8 cellular contexts compared by ENCODE assay signal in genomic region chr2:222318026-222318711, GRCh38. TPM values are rescaled to one million over a fixed set of nuclear protein-coding genes. Genes with fewer than 3 reads are reported as not detected.
DNase-seq lines count a peak whose midpoint lies in the region; ATAC-seq, FAIRE-seq and TF ChIP-seq lines count a peak whose summit lies in the region.

No MANE protein-coding gene starts in this region.

- no peaks in the 10 kb centered on the region for H3K9me2 ChIP-seq in MM.1S (replicated peaks; ENCODE audit: insufficient read depth, low read length)

- DNase-seq in AG09319 (ENCODE audit: extremely low read depth, low read depth): no peak
- no peak for DNase-seq in GM12891 (ENCODE audit: insufficient read length, low spot score)
- peak; percentile 71 for DNase-seq in MM.1S
- DNase-seq in SK-MEL-5 (ENCODE audit: low read depth, low spot score): peak; percentile 68
- DNase-seq in dedifferentiated amniotic fluid mesenchymal stem cell (ENCODE audit: extremely low spot score): peak; percentile 58
- DNase-seq in left lung: peak; percentile 71 to 93
- peak in 1 of 2 donors; percentile 65 for DNase-seq in stimulated activated effector memory CD8-positive, alpha-beta T cell treated with anti-CD3 and anti-CD28 coated beads, Interleukin-12 subunit alpha, Interleukin-12 subunit beta, amount 100 ng/mL, for 72 hours (ENCODE audit: low spot score in 2 of 2)

- FAIRE-seq in GM12891 (lab: Jason Lieb, UNC): peak; percentile 96

- no peak overlapping the region for H3K27ac Mint-ChIP-seq in stimulated activated effector memory CD8-positive, alpha-beta T cell treated with anti-CD3 and anti-CD28 coated beads, Interleukin-12 subunit alpha, Interleukin-12 subunit beta, amount 100 ng/mL, for 72 hours

- H3K4me3 ChIP-seq in MM.1S (ENCODE audit: low read length) (peak overlapping the region; percentile 87), left lung (peak overlapping the region; percentile 16 to 49)

- H3K36me3 ChIP-seq in MM.1S (replicated peaks; ENCODE audit: insufficient read depth, low read length) (no peaks in the 10 kb centered on the region), left lung (no peaks in the 10 kb centered on the region)

- TF ChIP-seq CTCF in AG09319 (IDR thresholded peaks at IDR 0.05; ENCODE audit: low read depth, low read length) (peak; percentile 49), MM.1S (IDR thresholded peaks at IDR 0.05; ENCODE audit: low read length) (peak; percentile 37), left lung (IDR thresholded peaks at IDR 0.05) (peak in 1 of 2 donors; percentile 32)

- 0 out of 2 replicates have a peak, but pooled peaks cover 3% of the 10 kb centered on the region for H3K4me1 ChIP-seq in MM.1S (ENCODE audit: low read length)
- H3K4me1 ChIP-seq in left lung: peaks cover 4 to 27% of the 10 kb centered on the region in 2 donors

- no peaks in the 10 kb centered on the region for H4K20me1 ChIP-seq in MM.1S (ENCODE audit: insufficient read depth, low read length)

- intact Hi-C loops in left lung (cut with DNase I): loop anchor here in 1 of 2 donors (10.0 kb wide), 1 partner anchor 247 kb away; no protein-coding TSS in a partner anchor

- peak; percentile 48 for ATAC-seq in HG02588 (IDR thresholded peaks at IDR 0.05; ENCODE audit: unreplicated experiment)
- peak; percentile 94 for ATAC-seq in left lung
- ATAC-seq in stimulated activated effector memory CD8-positive, alpha-beta T cell treated with anti-CD3 and anti-CD28 coated beads, Interleukin-12 subunit alpha, Interleukin-12 subunit beta, amount 100 ng/mL, for 72 hours: peak; percentile 72

- H3K36me3 Mint-ChIP-seq in stimulated activated effector memory CD8-positive, alpha-beta T cell treated with anti-CD3 and anti-CD28 coated beads, Interleukin-12 subunit alpha, Interleukin-12 subunit beta, amount 100 ng/mL, for 72 hours: no peaks in the 10 kb centered on the region

- H3K4me1 Mint-ChIP-seq in stimulated activated effector memory CD8-positive, alpha-beta T cell treated with anti-CD3 and anti-CD28 coated beads, Interleukin-12 subunit alpha, Interleukin-12 subunit beta, amount 100 ng/mL, for 72 hours: no peaks in the 10 kb centered on the region

- H3K27ac ChIP-seq in MM.1S (ENCODE audit: low read length) (no peak overlapping the region), left lung (no peak overlapping the region)

- no peak for TF ChIP-seq POLR2A in GM12891 (IDR thresholded peaks at IDR 0.05; ENCODE audit: low read depth, low read length)

- peak overlapping the region; percentile 83 for H3K4me2 ChIP-seq in MM.1S (ENCODE audit: low read depth, low read length)

- H3K9me3 Mint-ChIP-seq in stimulated activated effector memory CD8-positive, alpha-beta T cell treated with anti-CD3 and anti-CD28 coated beads, Interleukin-12 subunit alpha, Interleukin-12 subunit beta, amount 100 ng/mL, for 72 hours: no peaks in the 10 kb centered on the region

- H3F3A ChIP-seq in MM.1S (ENCODE audit: insufficient read depth, low read length): no peaks in the 10 kb centered on the region

- peak overlapping the region; percentile 32; the same call in 1 of the 2 replicates for H3K9ac ChIP-seq in MM.1S (ENCODE audit: low read length)

- H3K27me3 ChIP-seq in MM.1S (replicated peaks; ENCODE audit: insufficient read depth, low read length) (no peaks in the 10 kb centered on the region), left lung (peaks cover 57 to 97% of the 10 kb centered on the region in 2 donors)

- H2AFZ ChIP-seq in MM.1S (ENCODE audit: low read length): peak overlapping the region; percentile 96

- H3K79me2 ChIP-seq in MM.1S (ENCODE audit: low read length): no peaks in the 10 kb centered on the region

- peak overlapping the region; percentile 60 for H3K4me3 Mint-ChIP-seq in stimulated activated effector memory CD8-positive, alpha-beta T cell treated with anti-CD3 and anti-CD28 coated beads, Interleukin-12 subunit alpha, Interleukin-12 subunit beta, amount 100 ng/mL, for 72 hours

- H3K9me3 ChIP-seq in MM.1S (replicated peaks; ENCODE audit: insufficient read depth, low read length) (no peaks in the 10 kb centered on the region), left lung (no peaks in the 10 kb centered on the region)

- in situ Hi-C loops in SK-MEL-5 (cut with HindIII; ENCODE audit: low pct_unique_long_range_greater_than_20kb, low sequenced_read_pairs): no loop called here

TF ChIP-seq in GM12891, 5 proteins besides CTCF, POLR2A, EP300 and RAD21:
- TF ChIP-seq POU2F2 (IDR thresholded peaks at IDR 0.05; ENCODE audit: low read depth, low read length): no peak
- 0 out of 2 replicates have a peak, but pooled peaks have one; percentile 9 for TF ChIP-seq SPI1 (IDR thresholded peaks at IDR 0.05; ENCODE audit: low read depth, low read length)

RNA-seq across cellular contexts. Expression of gene PAX3, which starts 19.4 kb away (rescaled TPM):
- polyA plus RNA-seq in GM12891 (2012; ENCODE audit: low read depth, missing spikeins): not detected
- total RNA-seq in SK-MEL-5 (2014; rRNA removed; shearing (Covaris generic)): 18.3 and 21.6 TPM in 2 replicates
- polyA plus RNA-seq in SK-MEL-5 (2015; cell fraction: cytosol; rRNA removed): 31.9 and 33.7 TPM in 2 replicates
- polyA plus RNA-seq in SK-MEL-5 (2015; cell fraction: nucleus; rRNA removed): 33.1 and 39.2 TPM in 2 replicates
- not detected for total RNA-seq in left lung

Comparison
In these comparisons a context has a peak if more than half of its experiments do, and no peak if none do; other contexts are left out.
1. DNase-seq: peak in MM.1S (single experiment), SK-MEL-5 (single experiment), dedifferentiated amniotic fluid mesenchymal stem cell (single experiment) and left lung (2 of 2); none in AG09319 (single experiment) and GM12891 (single experiment).
2. RNA of gene PAX3, which starts 19.4 kb away (total RNA-seq): 18.3 to 21.6 TPM in SK-MEL-5; not detected in left lung; every median in the first group is over 10 times any median in the second.
3. Peak in every context shown above with its lines, with median percentiles within 50 percentile points of each other: ATAC-seq.